ENCODE assay signal across 8 cellular contexts in genomic region chr2:20446917-20447436, GRCh38. TPM values are rescaled to one million over a fixed set of nuclear protein-coding genes. Genes with fewer than 3 reads are reported as not detected.
DNase-seq lines count a peak whose midpoint lies in the region; ATAC-seq and TF ChIP-seq lines count a peak whose summit lies in the region.

Gene RHOB (plus strand): TSS chr2:20447074. CDS start chr2:20447466, 392 bp downstream.

- peak within 1 kb of the TSS; percentile 82 to 96 for H3K27ac ChIP-seq in SK-N-SH (ENCODE audit: low read depth in 2 of 2, low read length in 1 of 2)

- peaks cover 28% of the 10 kb centered on the region for H3K79me2 ChIP-seq in SK-N-SH (ENCODE audit: insufficient read depth)

- peaks cover 5 to 7% of the 10 kb centered on the region in 2 experiments for H3K36me3 ChIP-seq in SK-N-SH (replicated peaks in 1 of 2; ENCODE audit: control insufficient read depth in 1 of 2, insufficient read depth in 2 of 2, low read length in 1 of 2)

- H4K20me1 ChIP-seq in SK-N-SH (ENCODE audit: insufficient read depth) = peaks cover 33% of the 10 kb centered on the region

- H3K9ac ChIP-seq in SK-N-SH = peak within 1 kb of the TSS; percentile 97

- H3K36me3 Mint-ChIP-seq in activated naive CD4-positive, alpha-beta T cell treated with anti-CD3 and anti-CD28 coated beads, Interleukin-2, amount 50 U/mL, for 72 hours = no peaks in the 10 kb centered on the region

- peak within 1 kb of the TSS; percentile 64; the same call in 1 of the 2 replicates for H2AFZ ChIP-seq in SK-N-SH (ENCODE audit: low read depth)

- POLR2A ChIA-PET in HEK293T (lab: Yijun Ruan, JAX) (interaction anchor here (0.6 to 7.9 kb wide), 82 partner anchors 8 to 554 kb away, joined by 3 to 99 read pairs (median 5); partner anchors contain the start of genes HS1BP3 and TTC32), SK-N-SH (lab: Yijun Ruan, JAX) (interaction anchor here (0.6 to 4.7 kb wide), 63 partner anchors 8 to 231 kb away, joined by 3 to 90 read pairs (median 9); partner anchors contain the start of gene HS1BP3)

- peak; percentile 46 for TF ChIP-seq RAD21 in SK-N-SH (IDR thresholded peaks at IDR 0.05; ENCODE audit: low read length)

- peak; percentile 88 for DNase-seq in GM04503 (ENCODE audit: low read depth)
- peak; percentile 98 for DNase-seq in HEK293T (ENCODE audit: extremely low spot score)
- peak; percentile 58 for DNase-seq in NAMALWA (ENCODE audit: low spot score)
- DNase-seq in SK-N-SH = peak; percentile 100
- DNase-seq in activated naive CD4-positive, alpha-beta T cell treated with anti-CD3 and anti-CD28 coated beads, Interleukin-2, amount 50 U/mL, for 72 hours (ENCODE audit: low spot score in 2 of 2) = peak; percentile 92
- peak; percentile 99 for DNase-seq in globus pallidus (ENCODE audit: low spot score)
- DNase-seq in nucleus accumbens (lab: John Stamatoyannopoulos, UW) = peak; percentile 73 to 99 (median 96)
- DNase-seq in superior temporal gyrus (ENCODE audit: extremely low spot score) = peak; percentile 100

- peak within 1 kb of the TSS in 1 of 2 donors; percentile 44 for H3K27ac Mint-ChIP-seq in activated naive CD4-positive, alpha-beta T cell treated with anti-CD3 and anti-CD28 coated beads, Interleukin-2, amount 50 U/mL, for 72 hours

- H3K9me2 ChIP-seq in SK-N-SH = no peaks in the 10 kb centered on the region

- CTCF ChIA-PET in HEK293T (lab: Yijun Ruan, JAX) (interaction anchor here (0.6 to 1.3 kb wide), 8 partner anchors 10 to 204 kb away, joined by 3 to 6 read pairs (median 3); no protein-coding TSS in a partner anchor), SK-N-SH (lab: Yijun Ruan, JAX) (interaction anchor here (0.5 to 10.5 kb wide), 38 partner anchors 8 to 220 kb away, joined by 3 to 188 read pairs (median 5); partner anchors contain the start of genes GDF7 and HS1BP3)

- H3K27me3 ChIP-seq in SK-N-SH (ENCODE audit: insufficient read depth) = no peaks in the 10 kb centered on the region

- ATAC-seq in activated naive CD4-positive, alpha-beta T cell treated with anti-CD3 and anti-CD28 coated beads, Interleukin-2, amount 50 U/mL, for 72 hours = peak; percentile 97 to 98

- peaks cover 32 to 47% of the 10 kb centered on the region in 2 experiments for H3K4me1 ChIP-seq in SK-N-SH (ENCODE audit: control insufficient read depth in 1 of 2, insufficient read depth in 2 of 2, low read depth in 1 of 2, low read length in 1 of 2)

- TF ChIP-seq CTCF in SK-N-SH (IDR thresholded peaks at IDR 0.05) = no peak

- TF ChIP-seq EP300 in SK-N-SH (IDR thresholded peaks at IDR 0.05; ENCODE audit: borderline replicate concordance in 1 of 2, low read depth in 1 of 2, low read length in 1 of 2) = peak; percentile 37 to 66; a peak in 3 of 4 replicates

- peaks cover 23% of the 10 kb centered on the region for H3F3A ChIP-seq in SK-N-SH (replicated peaks; ENCODE audit: insufficient read depth)

- no peaks in the 10 kb centered on the region for H3K9me3 Mint-ChIP-seq in activated naive CD4-positive, alpha-beta T cell treated with anti-CD3 and anti-CD28 coated beads, Interleukin-2, amount 50 U/mL, for 72 hours

- H3K4me3 ChIP-seq in SK-N-SH (ENCODE audit: low read depth in 2 of 2, low read length in 1 of 2) = peak within 1 kb of the TSS; percentile 82 to 92

- H3K4me2 ChIP-seq in SK-N-SH = peak within 1 kb of the TSS; percentile 97

- H3K9me3 ChIP-seq in SK-N-SH = no peaks in the 10 kb centered on the region

- under 1% methylated on average over 25 of the region's 60 CpGs for WGBS in SK-N-SH (ENCODE audit: low lambda C conversion rate)

TF ChIP-seq in HEK293T, 16 proteins besides CTCF, POLR2A, EP300 and RAD21:
- TF ChIP-seq TARDBP (IDR thresholded peaks at IDR 0.05) (no peak), BHLHE40 (IDR thresholded peaks at IDR 0.05; ENCODE audit: borderline replicate concordance) (no peak), HDGF (IDR thresholded peaks at IDR 0.05; ENCODE audit: borderline replicate concordance) (no peak), ZNF384 (IDR thresholded peaks at IDR 0.05) (no peak), L3MBTL2 (conservative IDR thresholded peaks at IDR 0.05) (no peak), PKNOX1 (IDR thresholded peaks at IDR 0.05) (peak; percentile 99), FOXK2 (IDR thresholded peaks at IDR 0.05) (no peak), ELF4 (IDR thresholded peaks at IDR 0.05) (peak; percentile 91), ARNT (IDR thresholded peaks at IDR 0.05) (no peak), FOXA1 (IDR thresholded peaks at IDR 0.05) (no peak), SP1 (IDR thresholded peaks at IDR 0.05) (no peak), CTBP1 (IDR thresholded peaks at IDR 0.05; ENCODE audit: borderline replicate concordance) (no peak), FOXM1 (IDR thresholded peaks at IDR 0.05; ENCODE audit: borderline replicate concordance) (peak; percentile 73), NFRKB (IDR thresholded peaks at IDR 0.05) (no peak), LEF1 (IDR thresholded peaks at IDR 0.05; ENCODE audit: borderline replicate concordance) (peak; percentile 74; the same call in 1 of the 2 replicates), SUZ12 (IDR thresholded peaks at IDR 0.05) (no peak)

TF ChIP-seq in SK-N-SH, 30 proteins besides CTCF, POLR2A, EP300 and RAD21 (continues in another document):
- TF ChIP-seq SMC3 (IDR thresholded peaks at IDR 0.05; ENCODE audit: low read depth, low read length) (peak; percentile 10), MXI1 (IDR thresholded peaks at IDR 0.05; ENCODE audit: low read depth, low read length) (peak; percentile 64; the same call in 1 of the 2 replicates), FOSL2 (IDR thresholded peaks at IDR 0.05; ENCODE audit: borderline replicate concordance, low read depth) (peak; percentile 14; the same call in 1 of the 2 replicates), RFX5 (IDR thresholded peaks at IDR 0.05; ENCODE audit: low read length) (peak; percentile 96), YY1 (IDR thresholded peaks at IDR 0.05; ENCODE audit: low read depth) (no peak), NFIC (IDR thresholded peaks at IDR 0.05; ENCODE audit: borderline replicate concordance) (no peak), PBX3 (IDR thresholded peaks at IDR 0.05) (peak; percentile 99; the same call in 1 of the 2 replicates), FOXJ3 (CRISPR knock-in tag; IDR thresholded peaks at IDR 0.05) (no peak), TAF1 (IDR thresholded peaks at IDR 0.05; ENCODE audit: borderline replicate concordance, low read depth, low read length) (peak; percentile 99), FOXM1 (IDR thresholded peaks at IDR 0.05; ENCODE audit: low read depth) (no peak), TCF12 (IDR thresholded peaks at IDR 0.05) (no peak), MEF2A (IDR thresholded peaks at IDR 0.05; ENCODE audit: borderline replicate concordance, low read depth) (peak; percentile 91), REST (IDR thresholded peaks at IDR 0.05; ENCODE audit: low read depth, low read length) (peak; percentile 69), GABPA (IDR thresholded peaks at IDR 0.05; ENCODE audit: low read depth) (peak; percentile 21; the same call in 1 of the 2 replicates), CHD2 (IDR thresholded peaks at IDR 0.05; ENCODE audit: low read length, partially characterized antibody) (peak; percentile 60), EZH2phosphoT487 (IDR thresholded peaks at IDR 0.05; ENCODE audit: borderline replicate concordance, low read depth) (no peak), POLR2AphosphoS5 (IDR thresholded peaks at IDR 0.05; ENCODE audit: low read depth, low read length) (peak; percentile 100)

RNA-seq across cellular contexts. Expression of gene RHOB, which starts in this region (rescaled TPM):
- polyA plus RNA-seq in SK-N-SH (2012; rRNA removed) = 43.5 and 50.3 TPM in 2 replicates
- polyA plus RNA-seq in SK-N-SH (2012; cell fraction: cytosol; rRNA removed) = 34.4 and 40.5 TPM in 2 replicates
- polyA plus RNA-seq in SK-N-SH (2012; cell fraction: nucleus; rRNA removed) = 63.2 and 74.9 TPM in 2 replicates
- 1 to 10 TPM; 5.9 to 7.1 TPM for total RNA-seq in activated naive CD4-positive, alpha-beta T cell treated with anti-CD3 and anti-CD28 coated beads, Interleukin-2, amount 50 U/mL, for 72 hours

Comparison
In these comparisons a context has a peak if more than half of its experiments do, and no peak if none do; other contexts are left out.
1. Peak in every context shown above with its lines: DNase-seq, ATAC-seq, H3K4me3 ChIP-seq and H3K27ac ChIP-seq.